8 cellular contexts compared by ENCODE assay signal in the genomic region with DNA sequence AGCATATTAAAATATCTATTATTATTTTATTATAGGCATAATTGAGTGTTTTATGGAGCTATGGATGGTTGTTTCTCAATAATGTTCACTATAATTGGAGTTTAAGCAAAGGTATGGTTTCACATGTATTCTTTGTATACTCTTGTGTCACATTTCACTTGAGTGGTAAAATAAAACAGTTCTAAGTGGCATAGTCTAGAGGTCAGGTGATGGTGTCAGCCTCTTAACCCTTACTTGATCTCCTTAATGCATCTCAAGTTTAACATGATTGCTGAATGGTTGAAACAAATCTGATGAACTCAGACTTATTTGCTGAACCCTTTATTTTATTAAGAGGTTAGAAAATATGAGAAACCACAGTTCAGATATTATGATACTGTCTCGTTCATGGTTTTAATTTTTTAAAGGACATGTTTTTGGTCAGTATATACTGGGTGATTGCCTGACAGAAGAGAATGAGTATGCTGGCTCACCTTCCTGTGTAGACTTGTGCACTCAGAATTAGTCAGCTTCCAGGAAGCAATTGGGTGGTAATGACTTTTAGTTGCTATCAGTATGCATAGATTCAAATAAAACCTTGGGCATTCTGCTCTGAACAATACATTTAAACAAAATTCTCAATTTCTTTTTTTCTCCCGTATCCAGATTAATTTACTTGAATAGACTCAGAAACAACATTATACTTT. TPM values are rescaled to one million over a fixed set of nuclear protein-coding genes. Genes with fewer than 3 reads are reported as not detected.
DNase-seq lines count a peak whose midpoint lies in the region; ATAC-seq, FAIRE-seq and TF ChIP-seq lines count a peak whose summit lies in the region.

No MANE protein-coding gene starts in this region.

- peaks cover 4% of the 10 kb centered on the region for H3K27me3 Mint-ChIP-seq in GM23338 (ENCODE audit: insufficient read depth, low read depth, poor library complexity)
- H3K27me3 Mint-ChIP-seq in activated CD8-positive, alpha-beta T cell treated with anti-CD3 and anti-CD28 coated beads, Interleukin-2, amount 10 ng/mL, durations not matched to agents 7 days and 5 days (ENCODE audit: low read depth) = no peaks in the 10 kb centered on the region

- H3K4me3 Mint-ChIP-seq in GM23338 = no peak overlapping the region
- H3K4me3 Mint-ChIP-seq in activated CD8-positive, alpha-beta T cell treated with anti-CD3 and anti-CD28 coated beads, Interleukin-2, amount 10 ng/mL, durations not matched to agents 7 days and 5 days = no peak overlapping the region

- no peaks in the 10 kb centered on the region for H3K27me3 ChIP-seq in GM23338 (ENCODE audit: insufficient read depth)
- no peaks in the 10 kb centered on the region for H3K27me3 ChIP-seq in left lung

- TF ChIP-seq CTCF in GM23338 (conservative IDR thresholded peaks at IDR 0.05; ENCODE audit: low read depth in 2 of 2) = no peak
- no peak for TF ChIP-seq CTCF in left lung (IDR thresholded peaks at IDR 0.05)
- TF ChIP-seq CTCF in D721Med (IDR thresholded peaks at IDR 0.05; ENCODE audit: insufficient read depth, missing control alignments) = no peak

- peaks cover 19% of the 10 kb centered on the region; the same call in 2 of the 3 replicates for H3K36me3 Mint-ChIP-seq in GM23338 (ENCODE audit: low read depth)
- H3K36me3 Mint-ChIP-seq in activated CD8-positive, alpha-beta T cell treated with anti-CD3 and anti-CD28 coated beads, Interleukin-2, amount 10 ng/mL, durations not matched to agents 7 days and 5 days (ENCODE audit: low read depth) = peaks cover 24% of the 10 kb centered on the region

- H3K9me2 ChIP-seq in GM23338 (ENCODE audit: insufficient read depth) = no peaks in the 10 kb centered on the region

- DNase-seq in AG20443 (ENCODE audit: low spot score) (peak; percentile 37), GM23338 (ENCODE audit: low spot score) (no peak), left lung (no peak), D721Med (ENCODE audit: insufficient read length, low spot score) (no peak), foreskin melanocyte (no peak), NCI-H2081 (lab: John Stamatoyannopoulos, UW) (no peak)
- no peak for DNase-seq in activated CD8-positive, alpha-beta T cell treated with anti-CD3 and anti-CD28 coated beads, Interleukin-2, amount 10 ng/mL, durations not matched to agents 7 days and 5 days

- FAIRE-seq in D721Med (lab: Jason Lieb, UNC) = no peak

- H3K9me3 ChIP-seq in left lung = peaks cover 0 to under 1% of the 10 kb centered on the region in 2 donors

- intact Hi-C loops in left lung (cut with DNase I) = no loop called here

- H4K20me1 ChIP-seq in GM23338 (replicated peaks; ENCODE audit: insufficient read depth) = no peaks in the 10 kb centered on the region

- H3K4me2 ChIP-seq in GM23338 = no peak overlapping the region

- H3K4me1 Mint-ChIP-seq in GM23338 = peaks cover 7% of the 10 kb centered on the region
- H3K4me1 Mint-ChIP-seq in activated CD8-positive, alpha-beta T cell treated with anti-CD3 and anti-CD28 coated beads, Interleukin-2, amount 10 ng/mL, durations not matched to agents 7 days and 5 days (ENCODE audit: low read depth) = peaks cover 33% of the 10 kb centered on the region

- peaks cover 6% of the 10 kb centered on the region; the same call in 1 of the 2 replicates for H3K4me1 ChIP-seq in GM23338 (ENCODE audit: insufficient read depth)
- H3K4me1 ChIP-seq in left lung = peaks cover 19 to 20% of the 10 kb centered on the region in 2 donors

- no peaks in the 10 kb centered on the region for H3F3A ChIP-seq in GM23338 (replicated peaks; ENCODE audit: low read depth)

- peaks cover 13% of the 10 kb centered on the region for H3K9me3 Mint-ChIP-seq in GM23338
- peaks cover 11% of the 10 kb centered on the region for H3K9me3 Mint-ChIP-seq in activated CD8-positive, alpha-beta T cell treated with anti-CD3 and anti-CD28 coated beads, Interleukin-2, amount 10 ng/mL, durations not matched to agents 7 days and 5 days (ENCODE audit: insufficient read depth)

- peaks cover 78% of the 10 kb centered on the region for H3K79me2 ChIP-seq in GM23338 (replicated peaks; ENCODE audit: insufficient read depth)

- POLR2A ChIA-PET in activated CD8-positive, alpha-beta T cell treated with anti-CD3 and anti-CD28 coated beads, Interleukin-2, amount 10 ng/mL, durations not matched to agents 7 days and 5 days (lab: Charles Lee) = interaction anchor here (0.6 kb wide), 1 partner anchor 130 kb away, joined by 3 read pairs; no protein-coding TSS in a partner anchor

- H3K27ac Mint-ChIP-seq in GM23338 = peak overlapping the region; percentile 3
- peak overlapping the region; percentile 49 for H3K27ac Mint-ChIP-seq in activated CD8-positive, alpha-beta T cell treated with anti-CD3 and anti-CD28 coated beads, Interleukin-2, amount 10 ng/mL, durations not matched to agents 7 days and 5 days

- H3K27ac ChIP-seq in GM23338 (ENCODE audit: low read depth) (no peak overlapping the region), left lung (peak overlapping the region; percentile 45 to 64)

- no peak overlapping the region for H2AFZ ChIP-seq in GM23338

- no peak for ATAC-seq in GM23338
- peak; percentile 83 for ATAC-seq in activated CD8-positive, alpha-beta T cell treated with anti-CD3 and anti-CD28 coated beads, Interleukin-2, amount 10 ng/mL, durations not matched to agents 7 days and 5 days
- peak; percentile 85 for ATAC-seq in left lung
- no peak for ATAC-seq in GM21723 (IDR thresholded peaks at IDR 0.05; ENCODE audit: unreplicated experiment)

- H3K4me3 ChIP-seq in GM23338 (no peak overlapping the region), left lung (no peak overlapping the region)

- CTCF ChIA-PET in activated CD8-positive, alpha-beta T cell treated with anti-CD3 and anti-CD28 coated beads, Interleukin-2, amount 10 ng/mL, durations not matched to agents 7 days and 5 days (lab: Charles Lee) = interaction anchor here (0.6 kb wide), 1 partner anchor 229 kb away, joined by 3 read pairs; no protein-coding TSS in a partner anchor

- 0 out of 2 replicates have a peak, but pooled peaks cover 4% of the 10 kb centered on the region for H3K36me3 ChIP-seq in GM23338 (ENCODE audit: insufficient read depth)
- no peaks in the 10 kb centered on the region for H3K36me3 ChIP-seq in left lung

TF ChIP-seq in GM23338, 12 proteins besides CTCF, POLR2A, EP300 and RAD21 (continues in another document):
- no peak for TF ChIP-seq ZNF331 (CRISPR knock-in tag; IDR thresholded peaks at IDR 0.05; ENCODE audit: low read depth)
- TF ChIP-seq, protein P1, sequence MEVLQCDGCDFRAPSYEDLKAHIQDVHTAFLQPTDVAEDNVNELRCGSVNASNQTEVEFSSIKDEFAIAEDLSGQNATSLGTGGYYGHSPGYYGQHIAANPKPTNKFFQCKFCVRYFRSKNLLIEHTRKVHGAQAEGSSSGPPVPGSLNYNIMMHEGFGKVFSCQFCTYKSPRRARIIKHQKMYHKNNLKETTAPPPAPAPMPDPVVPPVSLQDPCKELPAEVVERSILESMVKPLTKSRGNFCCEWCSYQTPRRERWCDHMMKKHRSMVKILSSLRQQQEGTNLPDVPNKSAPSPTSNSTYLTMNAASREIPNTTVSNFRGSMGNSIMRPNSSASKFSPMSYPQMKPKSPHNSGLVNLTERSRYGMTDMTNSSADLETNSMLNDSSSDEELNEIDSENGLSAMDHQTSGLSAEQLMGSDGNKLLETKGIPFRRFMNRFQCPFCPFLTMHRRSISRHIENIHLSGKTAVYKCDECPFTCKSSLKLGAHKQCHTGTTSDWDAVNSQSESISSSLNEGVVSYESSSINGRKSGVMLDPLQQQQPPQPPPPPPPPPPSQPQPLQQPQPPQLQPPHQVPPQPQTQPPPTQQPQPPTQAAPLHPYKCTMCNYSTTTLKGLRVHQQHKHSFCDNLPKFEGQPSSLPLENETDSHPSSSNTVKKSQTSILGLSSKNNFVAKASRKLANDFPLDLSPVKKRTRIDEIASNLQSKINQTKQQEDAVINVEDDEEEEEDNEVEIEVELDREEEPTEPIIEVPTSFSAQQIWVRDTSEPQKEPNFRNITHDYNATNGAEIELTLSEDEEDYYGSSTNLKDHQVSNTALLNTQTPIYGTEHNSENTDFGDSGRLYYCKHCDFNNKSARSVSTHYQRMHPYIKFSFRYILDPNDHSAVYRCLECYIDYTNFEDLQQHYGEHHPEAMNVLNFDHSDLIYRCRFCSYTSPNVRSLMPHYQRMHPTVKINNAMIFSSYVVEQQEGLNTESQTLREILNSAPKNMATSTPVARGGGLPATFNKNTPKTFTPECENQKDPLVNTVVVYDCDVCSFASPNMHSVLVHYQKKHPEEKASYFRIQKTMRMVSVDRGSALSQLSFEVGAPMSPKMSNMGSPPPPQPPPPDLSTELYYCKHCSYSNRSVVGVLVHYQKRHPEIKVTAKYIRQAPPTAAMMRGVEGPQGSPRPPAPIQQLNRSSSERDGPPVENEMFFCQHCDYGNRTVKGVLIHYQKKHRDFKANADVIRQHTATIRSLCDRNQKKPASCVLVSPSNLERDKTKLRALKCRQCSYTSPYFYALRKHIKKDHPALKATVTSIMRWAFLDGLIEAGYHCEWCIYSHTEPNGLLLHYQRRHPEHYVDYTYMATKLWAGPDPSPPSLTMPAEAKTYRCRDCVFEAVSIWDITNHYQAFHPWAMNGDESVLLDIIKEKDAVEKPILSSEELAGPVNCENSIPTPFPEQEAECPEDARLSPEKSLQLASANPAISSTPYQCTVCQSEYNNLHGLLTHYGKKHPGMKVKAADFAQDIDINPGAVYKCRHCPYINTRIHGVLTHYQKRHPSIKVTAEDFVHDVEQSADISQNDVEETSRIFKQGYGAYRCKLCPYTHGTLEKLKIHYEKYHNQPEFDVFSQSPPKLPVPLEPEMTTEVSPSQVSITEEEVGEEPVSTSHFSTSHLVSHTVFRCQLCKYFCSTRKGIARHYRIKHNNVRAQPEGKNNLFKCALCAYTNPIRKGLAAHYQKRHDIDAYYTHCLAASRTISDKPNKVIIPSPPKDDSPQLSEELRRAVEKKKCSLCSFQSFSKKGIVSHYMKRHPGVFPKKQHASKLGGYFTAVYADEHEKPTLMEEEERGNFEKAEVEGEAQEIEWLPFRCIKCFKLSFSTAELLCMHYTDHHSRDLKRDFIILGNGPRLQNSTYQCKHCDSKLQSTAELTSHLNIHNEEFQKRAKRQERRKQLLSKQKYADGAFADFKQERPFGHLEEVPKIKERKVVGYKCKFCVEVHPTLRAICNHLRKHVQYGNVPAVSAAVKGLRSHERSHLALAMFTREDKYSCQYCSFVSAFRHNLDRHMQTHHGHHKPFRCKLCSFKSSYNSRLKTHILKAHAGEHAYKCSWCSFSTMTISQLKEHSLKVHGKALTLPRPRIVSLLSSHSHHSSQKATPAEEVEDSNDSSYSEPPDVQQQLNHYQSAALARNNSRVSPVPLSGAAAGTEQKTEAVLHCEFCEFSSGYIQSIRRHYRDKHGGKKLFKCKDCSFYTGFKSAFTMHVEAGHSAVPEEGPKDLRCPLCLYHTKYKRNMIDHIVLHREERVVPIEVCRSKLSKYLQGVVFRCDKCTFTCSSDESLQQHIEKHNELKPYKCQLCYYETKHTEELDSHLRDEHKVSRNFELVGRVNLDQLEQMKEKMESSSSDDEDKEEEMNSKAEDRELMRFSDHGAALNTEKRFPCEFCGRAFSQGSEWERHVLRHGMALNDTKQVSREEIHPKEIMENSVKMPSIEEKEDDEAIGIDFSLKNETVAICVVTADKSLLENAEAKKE (CRISPR knock-in tag; IDR thresholded peaks at IDR 0.05) = no peak

RNA-seq across cellular contexts. Expression of a gene that starts 51.6 kb away (rescaled TPM):
- total RNA-seq in GM23338 (2014; rRNA removed; shearing (Covaris generic)) = 46.6 and 61.0 TPM in 2 replicates
- 31.7 and 33.3 TPM in 2 replicates for polyA plus RNA-seq in GM23338 (2016; fragmentation: Nextera tagmentation; extraction: Ambion mirVana)
- 10 to 100 TPM; 49.6 to 52.6 TPM for total RNA-seq in activated CD8-positive, alpha-beta T cell treated with anti-CD3 and anti-CD28 coated beads, Interleukin-2, amount 10 ng/mL, durations not matched to agents 7 days and 5 days
- total RNA-seq in left lung = 10 to 100 TPM; 42.0 to 45.6 TPM

Comparison
In these comparisons a context has a peak if more than half of its experiments do, and no peak if none do; other contexts are left out.
1. ATAC-seq: peak in activated CD8-positive, alpha-beta T cell treated with anti-CD3 and anti-CD28 coated beads, Interleukin-2, amount 10 ng/mL, durations not matched to agents 7 days and 5 days (single experiment) and left lung (single experiment); none in GM23338 (single experiment) and GM21723 (single experiment).